Comparison of ENCODE assay signal across 27 cellular contexts in genomic region chr4:165506780-165507305, GRCh38.
DNase-seq lines count a peak whose midpoint lies in the region; ATAC-seq and TF ChIP-seq lines count a peak whose summit lies in the region.
"Had no signal": no experiment of that assay in that cellular context is flagged by ENCODE, and none has a peak within 500 bp of the region (broad histone marks: within the 10 kb centered on the region; RNA-seq: fewer than 3 reads in every experiment).

No MANE protein-coding gene starts in this region.

- no peaks in the 10 kb centered on the region for H3K36me3 Mint-ChIP-seq in brain
- H3K36me3 Mint-ChIP-seq: CD4-positive, alpha-beta memory T cell; mesothelial cell of epicardium; natural killer cell treated with Interleukin-12 subunit alpha and Interleukin-12 subunit beta and Interleukin-15 and Interleukin-18, amount 100 ng/mL, for 72 hours; stimulated activated effector memory CD8-positive, alpha-beta T cell treated with anti-CD3 and anti-CD28 coated beads, Interleukin-12 subunit alpha, Interleukin-12 subunit beta, amount 100 ng/mL, for 72 hours had no signal

- no peak for ATAC-seq in HG03378 (IDR thresholded peaks at IDR 0.05; ENCODE audit: unreplicated experiment)
- ATAC-seq: activated T-cell treated with anti-CD3 and anti-CD28 coated beads, Interleukin-2, amount 50 U/mL, for 72 hours; left lobe of liver; natural killer cell treated with Interleukin-12 subunit alpha and Interleukin-12 subunit beta and Interleukin-15 and Interleukin-18, amount 100 ng/mL, for 72 hours; stimulated activated effector memory CD8-positive, alpha-beta T cell treated with anti-CD3 and anti-CD28 coated beads, Interleukin-12 subunit alpha, Interleukin-12 subunit beta, amount 100 ng/mL, for 72 hours; T-helper 17 cell had no signal

- TF ChIP-seq POLR2A in suprapubic skin (IDR thresholded peaks at IDR 0.05): no peak

- H2AFZ ChIP-seq in hepatocyte: no peak overlapping the region

- H3K4me3 ChIP-seq in hepatocyte: no peak overlapping the region
- H3K4me3 ChIP-seq in suprapubic skin: no peak overlapping the region
- H3K4me3 ChIP-seq: pancreas, Peyer's patch, thyroid gland had no signal

- peaks cover 19% of the 10 kb centered on the region for H3K4me1 Mint-ChIP-seq in brain

- in situ Hi-C loops in GM13976 (cut with MboI; ENCODE audit: low sequenced_read_pairs, unreplicated experiment): no loop called here

- H3K4me2 ChIP-seq in hepatocyte: peak overlapping the region; percentile 10

- no peak for TF ChIP-seq EP300 in suprapubic skin (IDR thresholded peaks at IDR 0.05)

- H3K36me3 ChIP-seq in hepatocyte (replicated peaks; ENCODE audit: insufficient read depth, low read depth) (no peaks in the 10 kb centered on the region), suprapubic skin (no peaks in the 10 kb centered on the region)
- H3K36me3 ChIP-seq: esophagus squamous epithelium, pancreas, Peyer's patch, thyroid gland had no signal

- no peaks in the 10 kb centered on the region for H3K9me3 Mint-ChIP-seq in brain
- H3K9me3 Mint-ChIP-seq: activated naive CD4-positive, alpha-beta T cell treated with anti-CD3 and anti-CD28 coated beads for 36 hours; activated T-cell treated with anti-CD3 and anti-CD28 coated beads, Interleukin-2, amount 50 U/mL, for 72 hours; CD4-positive, alpha-beta memory T cell; mesothelial cell of epicardium; natural killer cell treated with Interleukin-12 subunit alpha and Interleukin-12 subunit beta and Interleukin-15 and Interleukin-18, amount 100 ng/mL, for 72 hours; stimulated activated effector memory CD8-positive, alpha-beta T cell treated with anti-CD3 and anti-CD28 coated beads, Interleukin-12 subunit alpha, Interleukin-12 subunit beta, amount 100 ng/mL, for 72 hours had no signal

- peaks cover 3% of the 10 kb centered on the region for H3K27me3 Mint-ChIP-seq in brain

- H4K20me1 ChIP-seq in hepatocyte (ENCODE audit: insufficient read depth, poor library complexity, severe bottlenecking): no peaks in the 10 kb centered on the region

- no peak overlapping the region for H3K4me3 Mint-ChIP-seq in brain
- H3K4me3 Mint-ChIP-seq: activated naive CD4-positive, alpha-beta T cell treated with anti-CD3 and anti-CD28 coated beads for 36 hours; activated T-cell treated with anti-CD3 and anti-CD28 coated beads, Interleukin-2, amount 50 U/mL, for 72 hours; CD4-positive, alpha-beta memory T cell; mesothelial cell of epicardium; natural killer cell treated with Interleukin-12 subunit alpha and Interleukin-12 subunit beta and Interleukin-15 and Interleukin-18, amount 100 ng/mL, for 72 hours; stimulated activated effector memory CD8-positive, alpha-beta T cell treated with anti-CD3 and anti-CD28 coated beads, Interleukin-12 subunit alpha, Interleukin-12 subunit beta, amount 100 ng/mL, for 72 hours; T-helper 17 cell had no signal

- TF ChIP-seq CTCF in brain (conservative IDR thresholded peaks at IDR 0.05) (no peak), hepatocyte (IDR thresholded peaks at IDR 0.05; ENCODE audit: poor library complexity) (no peak), suprapubic skin (IDR thresholded peaks at IDR 0.05) (no peak), GM13976 (IDR thresholded peaks at IDR 0.05; ENCODE audit: borderline replicate concordance, control extremely low read depth, extremely low read depth, insufficient read depth, missing control alignments) (no peak)

- H3K27ac Mint-ChIP-seq in brain: peak overlapping the region in 3 of 5 experiments; percentile 8 to 86 (median 64)
- H3K27ac Mint-ChIP-seq: activated naive CD4-positive, alpha-beta T cell treated with anti-CD3 and anti-CD28 coated beads for 36 hours; activated T-cell treated with anti-CD3 and anti-CD28 coated beads, Interleukin-2, amount 50 U/mL, for 72 hours; CD4-positive, alpha-beta memory T cell; mesothelial cell of epicardium; natural killer cell treated with Interleukin-12 subunit alpha and Interleukin-12 subunit beta and Interleukin-15 and Interleukin-18, amount 100 ng/mL, for 72 hours; stimulated activated effector memory CD8-positive, alpha-beta T cell treated with anti-CD3 and anti-CD28 coated beads, Interleukin-12 subunit alpha, Interleukin-12 subunit beta, amount 100 ng/mL, for 72 hours; T-helper 17 cell had no signal

- DNase-seq in OCI-M1 (lab: John Stamatoyannopoulos, UW): peak; percentile 58
- no peak for DNase-seq in hepatocyte (ENCODE audit: low spot score)
- no peak for DNase-seq in suprapubic skin (ENCODE audit: low spot score in 2 of 2)
- DNase-seq in GM13976 (ENCODE audit: low spot score): no peak
- no peak for DNase-seq in SK-N-DZ (ENCODE audit: low spot score)
- DNase-seq: activated CD4-positive, alpha-beta T cell treated with anti-CD3 and anti-CD28 coated beads for 48 hours; activated naive CD4-positive, alpha-beta T cell treated with anti-CD3 and anti-CD28 coated beads for 36 hours; activated T-cell treated with anti-CD3 and anti-CD28 coated beads, Interleukin-2, amount 50 U/mL, for 72 hours; aorta; CD4-positive, alpha-beta memory T cell; DMS 273 treated with DMSO at 0.1 percent for 48 hours; effector CD4-positive, alpha-beta T cell; esophagus squamous epithelium; Karpas-422; NCI-H1930; NCI-H345; NCI-H82; pancreas; Peyer's patch; T-helper 17 cell; thyroid gland had no signal

- peaks cover 17% of the 10 kb centered on the region for H3K4me1 ChIP-seq in hepatocyte (ENCODE audit: insufficient read depth)
- peaks cover 16% of the 10 kb centered on the region for H3K4me1 ChIP-seq in suprapubic skin
- H3K4me1 ChIP-seq: Peyer's patch, thyroid gland had no signal

- H3K79me2 ChIP-seq in hepatocyte: no peaks in the 10 kb centered on the region

- 26% methylated on average over 5 of the region's 5 CpGs for WGBS in hepatocyte (ENCODE audit: low lambda C conversion rate, missing lambda C conversion rate)
- WGBS in suprapubic skin: 27% methylated on average over 5 of the region's 5 CpGs

- H3K27me3 ChIP-seq in hepatocyte (no peaks in the 10 kb centered on the region), suprapubic skin (no peaks in the 10 kb centered on the region)
- H3K27me3 ChIP-seq: esophagus squamous epithelium, pancreas, Peyer's patch, thyroid gland had no signal

- no peaks in the 10 kb centered on the region for H3K9me2 ChIP-seq in hepatocyte (replicated peaks; ENCODE audit: insufficient read depth)

- H3K27ac ChIP-seq in hepatocyte (peak overlapping the region; percentile 10), suprapubic skin (peak overlapping the region; percentile 34)
- H3K27ac ChIP-seq: pancreas, Peyer's patch, thyroid gland had no signal

- H3K9me3 ChIP-seq in hepatocyte (ENCODE audit: low read depth) (no peaks in the 10 kb centered on the region), suprapubic skin (no peaks in the 10 kb centered on the region)
- H3K9me3 ChIP-seq: esophagus squamous epithelium, pancreas, Peyer's patch, thyroid gland had no signal
